1 cellular context compared by ENCODE assay signal in the genomic region with DNA sequence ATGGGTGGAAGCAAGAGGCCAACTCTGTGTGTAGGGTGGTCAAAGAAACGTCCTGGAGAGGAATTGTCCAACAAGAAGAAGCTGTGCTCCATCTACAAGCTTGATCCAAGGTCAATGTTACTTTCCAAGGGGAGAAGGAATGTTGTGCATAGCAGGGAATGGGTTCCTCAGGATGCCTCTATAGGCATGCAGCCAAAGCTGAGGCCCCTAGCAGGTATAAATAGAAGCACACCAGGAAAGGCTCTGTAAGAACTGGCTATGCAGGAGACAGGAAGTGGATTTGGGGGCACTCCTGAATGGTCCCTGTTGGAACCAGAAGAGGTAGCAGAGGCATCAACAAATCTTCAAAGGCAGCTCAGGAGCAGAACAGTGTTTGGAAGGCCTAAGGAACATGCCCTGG.
TF ChIP-seq lines count a peak whose summit lies in the region.

No MANE protein-coding gene starts in this region.

TF ChIP-seq in GM23338, 12 proteins besides CTCF, POLR2A, EP300 and RAD21 (continued from another document):
- TF ChIP-seq, protein P1, sequence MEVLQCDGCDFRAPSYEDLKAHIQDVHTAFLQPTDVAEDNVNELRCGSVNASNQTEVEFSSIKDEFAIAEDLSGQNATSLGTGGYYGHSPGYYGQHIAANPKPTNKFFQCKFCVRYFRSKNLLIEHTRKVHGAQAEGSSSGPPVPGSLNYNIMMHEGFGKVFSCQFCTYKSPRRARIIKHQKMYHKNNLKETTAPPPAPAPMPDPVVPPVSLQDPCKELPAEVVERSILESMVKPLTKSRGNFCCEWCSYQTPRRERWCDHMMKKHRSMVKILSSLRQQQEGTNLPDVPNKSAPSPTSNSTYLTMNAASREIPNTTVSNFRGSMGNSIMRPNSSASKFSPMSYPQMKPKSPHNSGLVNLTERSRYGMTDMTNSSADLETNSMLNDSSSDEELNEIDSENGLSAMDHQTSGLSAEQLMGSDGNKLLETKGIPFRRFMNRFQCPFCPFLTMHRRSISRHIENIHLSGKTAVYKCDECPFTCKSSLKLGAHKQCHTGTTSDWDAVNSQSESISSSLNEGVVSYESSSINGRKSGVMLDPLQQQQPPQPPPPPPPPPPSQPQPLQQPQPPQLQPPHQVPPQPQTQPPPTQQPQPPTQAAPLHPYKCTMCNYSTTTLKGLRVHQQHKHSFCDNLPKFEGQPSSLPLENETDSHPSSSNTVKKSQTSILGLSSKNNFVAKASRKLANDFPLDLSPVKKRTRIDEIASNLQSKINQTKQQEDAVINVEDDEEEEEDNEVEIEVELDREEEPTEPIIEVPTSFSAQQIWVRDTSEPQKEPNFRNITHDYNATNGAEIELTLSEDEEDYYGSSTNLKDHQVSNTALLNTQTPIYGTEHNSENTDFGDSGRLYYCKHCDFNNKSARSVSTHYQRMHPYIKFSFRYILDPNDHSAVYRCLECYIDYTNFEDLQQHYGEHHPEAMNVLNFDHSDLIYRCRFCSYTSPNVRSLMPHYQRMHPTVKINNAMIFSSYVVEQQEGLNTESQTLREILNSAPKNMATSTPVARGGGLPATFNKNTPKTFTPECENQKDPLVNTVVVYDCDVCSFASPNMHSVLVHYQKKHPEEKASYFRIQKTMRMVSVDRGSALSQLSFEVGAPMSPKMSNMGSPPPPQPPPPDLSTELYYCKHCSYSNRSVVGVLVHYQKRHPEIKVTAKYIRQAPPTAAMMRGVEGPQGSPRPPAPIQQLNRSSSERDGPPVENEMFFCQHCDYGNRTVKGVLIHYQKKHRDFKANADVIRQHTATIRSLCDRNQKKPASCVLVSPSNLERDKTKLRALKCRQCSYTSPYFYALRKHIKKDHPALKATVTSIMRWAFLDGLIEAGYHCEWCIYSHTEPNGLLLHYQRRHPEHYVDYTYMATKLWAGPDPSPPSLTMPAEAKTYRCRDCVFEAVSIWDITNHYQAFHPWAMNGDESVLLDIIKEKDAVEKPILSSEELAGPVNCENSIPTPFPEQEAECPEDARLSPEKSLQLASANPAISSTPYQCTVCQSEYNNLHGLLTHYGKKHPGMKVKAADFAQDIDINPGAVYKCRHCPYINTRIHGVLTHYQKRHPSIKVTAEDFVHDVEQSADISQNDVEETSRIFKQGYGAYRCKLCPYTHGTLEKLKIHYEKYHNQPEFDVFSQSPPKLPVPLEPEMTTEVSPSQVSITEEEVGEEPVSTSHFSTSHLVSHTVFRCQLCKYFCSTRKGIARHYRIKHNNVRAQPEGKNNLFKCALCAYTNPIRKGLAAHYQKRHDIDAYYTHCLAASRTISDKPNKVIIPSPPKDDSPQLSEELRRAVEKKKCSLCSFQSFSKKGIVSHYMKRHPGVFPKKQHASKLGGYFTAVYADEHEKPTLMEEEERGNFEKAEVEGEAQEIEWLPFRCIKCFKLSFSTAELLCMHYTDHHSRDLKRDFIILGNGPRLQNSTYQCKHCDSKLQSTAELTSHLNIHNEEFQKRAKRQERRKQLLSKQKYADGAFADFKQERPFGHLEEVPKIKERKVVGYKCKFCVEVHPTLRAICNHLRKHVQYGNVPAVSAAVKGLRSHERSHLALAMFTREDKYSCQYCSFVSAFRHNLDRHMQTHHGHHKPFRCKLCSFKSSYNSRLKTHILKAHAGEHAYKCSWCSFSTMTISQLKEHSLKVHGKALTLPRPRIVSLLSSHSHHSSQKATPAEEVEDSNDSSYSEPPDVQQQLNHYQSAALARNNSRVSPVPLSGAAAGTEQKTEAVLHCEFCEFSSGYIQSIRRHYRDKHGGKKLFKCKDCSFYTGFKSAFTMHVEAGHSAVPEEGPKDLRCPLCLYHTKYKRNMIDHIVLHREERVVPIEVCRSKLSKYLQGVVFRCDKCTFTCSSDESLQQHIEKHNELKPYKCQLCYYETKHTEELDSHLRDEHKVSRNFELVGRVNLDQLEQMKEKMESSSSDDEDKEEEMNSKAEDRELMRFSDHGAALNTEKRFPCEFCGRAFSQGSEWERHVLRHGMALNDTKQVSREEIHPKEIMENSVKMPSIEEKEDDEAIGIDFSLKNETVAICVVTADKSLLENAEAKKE (CRISPR knock-in tag; IDR thresholded peaks at IDR 0.05): peak; percentile 76; the same call in 1 of the 2 replicates
